Comparison of ENCODE assay signal across 8 cellular contexts in the genomic region with DNA sequence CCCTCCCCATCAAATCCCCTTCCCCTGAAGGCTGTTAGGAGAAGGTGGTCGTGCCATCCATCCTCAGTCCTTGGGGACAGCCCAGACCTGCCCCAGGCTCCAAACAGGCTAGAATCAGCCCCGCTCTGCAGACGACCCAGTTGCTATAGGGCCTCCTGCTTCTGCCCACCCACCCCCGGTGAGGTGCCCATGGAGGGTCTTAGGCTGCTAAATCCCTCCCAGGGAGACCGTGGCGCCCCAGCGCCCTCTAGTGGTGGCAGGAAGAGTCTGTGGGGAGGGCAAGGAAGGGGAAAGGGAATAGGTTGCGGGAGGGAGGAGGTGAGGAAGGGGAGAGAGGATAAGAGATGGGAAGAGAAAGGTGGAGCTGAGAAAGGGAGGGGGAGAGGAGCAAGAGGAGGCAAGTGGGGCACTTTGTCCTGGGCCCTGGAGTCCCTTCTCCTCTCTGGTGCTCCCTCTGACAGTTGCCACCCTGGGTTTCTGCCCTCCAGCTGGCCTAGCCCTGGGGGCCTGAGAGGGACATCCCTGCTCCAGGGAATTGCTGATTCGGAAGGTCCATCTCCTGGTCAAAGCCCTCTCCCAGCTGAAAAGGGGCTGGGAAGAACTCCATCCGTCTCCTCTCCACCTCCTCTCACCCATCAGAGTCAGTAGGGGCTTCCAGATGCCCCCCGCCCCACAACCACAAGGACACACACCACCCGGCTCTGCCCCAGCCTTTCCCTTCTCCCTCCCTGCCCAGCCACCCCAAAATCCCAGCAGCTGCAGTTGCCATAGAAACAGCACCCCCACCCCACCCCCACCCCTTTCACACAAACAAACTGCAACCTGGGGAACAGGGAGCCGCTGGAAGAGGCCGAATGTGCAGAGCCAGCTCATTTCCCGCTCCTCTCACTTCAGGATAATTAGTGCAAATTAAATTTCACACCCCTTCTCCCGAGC. TPM values are rescaled to one million over a fixed set of nuclear protein-coding genes. Genes with fewer than 3 reads are reported as not detected.
DNase-seq lines count a peak whose midpoint lies in the region; ATAC-seq and TF ChIP-seq lines count a peak whose summit lies in the region.

No MANE protein-coding gene starts in this region.

- intact Hi-C loops in adrenal gland (cut with DNase I): loop anchor here (5.0 to 10.0 kb wide), 3 partner anchors 62 to 216 kb away; no protein-coding TSS in a partner anchor

- DNase-seq in activated CD4-positive, alpha-beta T cell treated with anti-CD3 and anti-CD28 coated beads for 24 hours (ENCODE audit: low read depth in 2 of 2): peak; percentile 27 to 43
- DNase-seq in activated CD4-positive, alpha-beta T cell treated with anti-CD3 and anti-CD28 coated beads for 1 hour: no peak
- DNase-seq in Peyer's patch: peak in 2 of 3 donors; percentile 57 to 63
- peak in 5 of 7 donors; percentile 26 to 55 (median 40) for DNase-seq in adrenal gland
- DNase-seq in kidney tubule cell (ENCODE audit: low spot score): peak; percentile 37
- peak; percentile 23 to 26 for DNase-seq in stimulated activated CD8-positive, alpha-beta memory T cell treated with anti-CD3 and anti-CD28 coated beads, Interleukin-2, amount 100 ng/mL, for 48 hours (ENCODE audit: low read depth in 2 of 2)

- ATAC-seq in GM19397 (IDR thresholded peaks at IDR 0.05; ENCODE audit: unreplicated experiment): no peak
- ATAC-seq in HG03571 (IDR thresholded peaks at IDR 0.05; ENCODE audit: unreplicated experiment): no peak

- 20 to 30% (median 26%) methylated on average over 15 to 16 of the region's 16 CpGs for WGBS in adrenal gland, 4 donors

- H3K9me3 ChIP-seq in Peyer's patch: no peaks in the 10 kb centered on the region
- H3K9me3 ChIP-seq in adrenal gland (replicated peaks in 1 of 3): no peaks in the 10 kb centered on the region

- H3K36me3 ChIP-seq in Peyer's patch (no peaks in the 10 kb centered on the region), adrenal gland (replicated peaks in 1 of 2) (no peaks in the 10 kb centered on the region)

- TF ChIP-seq POLR2A in Peyer's patch (IDR thresholded peaks at IDR 0.05) (no peak), adrenal gland (IDR thresholded peaks at IDR 0.05) (no peak)

- TF ChIP-seq CTCF in Peyer's patch (IDR thresholded peaks at IDR 0.05) (peak in 4 of 6 experiments; percentile 45 to 56 (median 51)), adrenal gland (IDR thresholded peaks at IDR 0.05) (peak; percentile 54 to 86 (median 72))

- no peaks in the 10 kb centered on the region for H3K4me1 ChIP-seq in Peyer's patch
- no peaks in the 10 kb centered on the region for H3K4me1 ChIP-seq in adrenal gland (replicated peaks in 1 of 2)

- H3K27me3 ChIP-seq in Peyer's patch: no peaks in the 10 kb centered on the region
- no peaks in the 10 kb centered on the region for H3K27me3 ChIP-seq in adrenal gland

- no peak overlapping the region for H3K4me3 ChIP-seq in Peyer's patch
- H3K4me3 ChIP-seq in adrenal gland: no peak overlapping the region

- no peak overlapping the region for H3K27ac ChIP-seq in Peyer's patch
- H3K27ac ChIP-seq in adrenal gland: no peak overlapping the region

RNA-seq across cellular contexts. Expression of a gene that starts 55.4 kb away (rescaled TPM):
- total RNA-seq in Peyer's patch: 10 to 100 TPM; 18.2 to 89.7 (median 75.1) TPM
- 10 to 100 TPM; 13.0 to 68.7 (median 38.0) TPM for total RNA-seq in adrenal gland
- 10 to 100 TPM; 25.6 to 36.1 (median 33.9) TPM for polyA plus RNA-seq in adrenal gland
